ENCODE assay signal across 9 cellular contexts in genomic region chr19:42277821-42278809, GRCh38. TPM values are rescaled to one million over a fixed set of nuclear protein-coding genes. Genes with fewer than 3 reads are reported as not detected.
A peak's percentile ranks its signal among the peaks of the same experiment; 100 is the strongest.
DNase-seq lines count a peak whose midpoint lies in the region; ATAC-seq, FAIRE-seq and TF ChIP-seq lines count a peak whose summit lies in the region.
"Had no signal": no experiment of that assay in that cellular context is flagged by ENCODE, and none has a peak within 500 bp of the region (broad histone marks: within the 10 kb centered on the region; RNA-seq: fewer than 3 reads in every experiment).

No MANE protein-coding gene starts in this region.

- H3K9ac ChIP-seq in SK-N-MC (ENCODE audit: insufficient read length) (peak overlapping the region; percentile 48), skeletal muscle tissue (ENCODE audit: low read depth in 1 of 3, low read length in 3 of 3) (peak overlapping the region; percentile 72 to 85 (median 74))

- H3K9me3 ChIP-seq in SK-N-MC (ENCODE audit: low read depth, low read length) (no peaks in the 10 kb centered on the region), gastroesophageal sphincter (no peaks in the 10 kb centered on the region), skeletal muscle tissue (ENCODE audit: control insufficient read depth in 3 of 3, low read length in 3 of 3) (no peaks in the 10 kb centered on the region)

- TF ChIP-seq POLR2A in GM12892 (IDR thresholded peaks at IDR 0.05; ENCODE audit: low read depth, low read length) (0 out of 2 replicates have a peak, but pooled peaks have one; percentile 24), gastroesophageal sphincter (IDR thresholded peaks at IDR 0.05) (no peak)

- no peaks in the 10 kb centered on the region for H3K9me3 Mint-ChIP-seq in stimulated activated naive CD8-positive, alpha-beta T cell treated with anti-CD3 and anti-CD28 coated beads, Interleukin-15, amount 100 ng/mL, for 72 hours

- TF ChIP-seq CTCF in gastroesophageal sphincter (IDR thresholded peaks at IDR 0.05): no peak

- ATAC-seq in gastroesophageal sphincter: no peak
- ATAC-seq in GM18873 (IDR thresholded peaks at IDR 0.05; ENCODE audit: low FRiP score, unreplicated experiment): no peak
- ATAC-seq in HG03571 (IDR thresholded peaks at IDR 0.05; ENCODE audit: unreplicated experiment): no peak
- no peak for ATAC-seq in stimulated activated naive CD8-positive, alpha-beta T cell treated with anti-CD3 and anti-CD28 coated beads, Interleukin-15, amount 100 ng/mL, for 72 hours

- H3K27ac ChIP-seq in SK-N-MC (peak overlapping the region; percentile 96), gastroesophageal sphincter (peak overlapping the region; percentile 47 to 99 (median 98)), skeletal muscle tissue (ENCODE audit: low read depth, low read length) (peak overlapping the region; percentile 92)
- H3K27ac ChIP-seq: HL-60 had no signal

- no peak overlapping the region for H3K4me3 Mint-ChIP-seq in stimulated activated naive CD8-positive, alpha-beta T cell treated with anti-CD3 and anti-CD28 coated beads, Interleukin-15, amount 100 ng/mL, for 72 hours

- DNase-seq in GM12892 (ENCODE audit: insufficient read length): no peak
- no peak for DNase-seq in SK-N-MC (ENCODE audit: low read depth, low spot score)
- no peak for DNase-seq in cerebellar cortex (ENCODE audit: low spot score)
- no peak for DNase-seq in stimulated activated naive CD8-positive, alpha-beta T cell treated with anti-CD3 and anti-CD28 coated beads, Interleukin-15, amount 100 ng/mL, for 72 hours

- TF ChIP-seq EP300 in gastroesophageal sphincter (IDR thresholded peaks at IDR 0.05): no peak

- peaks cover 62% of the 10 kb centered on the region for H3K4me1 Mint-ChIP-seq in stimulated activated naive CD8-positive, alpha-beta T cell treated with anti-CD3 and anti-CD28 coated beads, Interleukin-15, amount 100 ng/mL, for 72 hours

- WGBS in gastroesophageal sphincter (ENCODE audit: low coverage in 1 of 2), 2 donors: 0 to 3% methylated on average over 2 to 8 of the region's 11 CpGs

- no peaks in the 10 kb centered on the region; the same call in 1 of the 2 replicates for H3K36me3 ChIP-seq in SK-N-MC (ENCODE audit: insufficient read depth, low read length)
- peaks cover 0 to 27% of the 10 kb centered on the region in 2 donors for H3K36me3 ChIP-seq in gastroesophageal sphincter
- peaks cover 18 to 22% (median 20%) of the 10 kb centered on the region in 3 donors for H3K36me3 ChIP-seq in skeletal muscle tissue (ENCODE audit: control insufficient read depth in 3 of 3, insufficient read depth in 3 of 3, low read length in 3 of 3)

- H3K27me3 Mint-ChIP-seq in stimulated activated naive CD8-positive, alpha-beta T cell treated with anti-CD3 and anti-CD28 coated beads, Interleukin-15, amount 100 ng/mL, for 72 hours: no peaks in the 10 kb centered on the region

- H3K4me3 ChIP-seq in SK-N-MC: peak overlapping the region; percentile 33; the same call in 1 of the 2 replicates
- H3K4me3 ChIP-seq in gastroesophageal sphincter: no peak overlapping the region
- peak overlapping the region; percentile 38 to 49 (median 42) for H3K4me3 ChIP-seq in skeletal muscle tissue (ENCODE audit: low read length in 3 of 3)

- H3K27ac Mint-ChIP-seq in stimulated activated naive CD8-positive, alpha-beta T cell treated with anti-CD3 and anti-CD28 coated beads, Interleukin-15, amount 100 ng/mL, for 72 hours: peak overlapping the region in 1 of 2 donors; percentile 64

- FAIRE-seq in GM12892 (lab: Jason Lieb, UNC): no peak

- no peaks in the 10 kb centered on the region for H3K27me3 ChIP-seq in gastroesophageal sphincter
- no peaks in the 10 kb centered on the region for H3K27me3 ChIP-seq in skeletal muscle tissue (ENCODE audit: control insufficient read depth in 3 of 3, insufficient read depth in 3 of 3, low read length in 3 of 3)

- H3K4me1 ChIP-seq in gastroesophageal sphincter: peaks cover 0 to 98% (median 57%) of the 10 kb centered on the region in 3 donors
- peaks cover 63 to 78% (median 75%) of the 10 kb centered on the region in 3 donors for H3K4me1 ChIP-seq in skeletal muscle tissue (ENCODE audit: control insufficient read depth in 3 of 3, insufficient read depth in 3 of 3, low read length in 3 of 3)

RNA-seq across cellular contexts. Expression of gene CIC, which starts 9.1 kb away (rescaled TPM):
- 6.1 TPM for polyA plus RNA-seq in GM12892 (2012; ENCODE audit: missing spikeins)
- 10 to 100 TPM; 31.4 to 69.4 (median 49.0) TPM for total RNA-seq in gastroesophageal sphincter
- total RNA-seq in skeletal muscle tissue: 10.4 TPM

RNA-seq across cellular contexts. Expression of gene ERF, which starts 23.2 kb away (rescaled TPM):
- polyA plus RNA-seq in GM12892 (2012; ENCODE audit: missing spikeins): 10.6 TPM
- total RNA-seq in gastroesophageal sphincter (10 to 100 TPM; 28.4 to 46.4 (median 39.9) TPM), skeletal muscle tissue (12.0 TPM)

RNA-seq across cellular contexts. Expression of gene PRR19, which starts 23.8 kb away (rescaled TPM):
- polyA plus RNA-seq in GM12892 (2012; ENCODE audit: missing spikeins): not detected
- total RNA-seq in gastroesophageal sphincter (under 1 TPM in 1 of 4 donors, not detected in 3; 0.93 TPM), skeletal muscle tissue (not detected)

RNA-seq across cellular contexts. Expression of gene PAFAH1B3, which starts 24.3 kb away (rescaled TPM):
- 26.5 TPM for polyA plus RNA-seq in GM12892 (2012; ENCODE audit: missing spikeins)
- total RNA-seq in gastroesophageal sphincter (10 to 100 TPM in 1 of 4 donors, 1 to 10 TPM in 2, under 1 TPM in 1; 0.93 to 13.6 (median 5.8) TPM), skeletal muscle tissue (29.2 TPM)

RNA-seq across cellular contexts. Expression of gene TMEM145, which starts 35.0 kb away (rescaled TPM):
- not detected for polyA plus RNA-seq in GM12892 (2012; ENCODE audit: missing spikeins)
- total RNA-seq in gastroesophageal sphincter: under 1 TPM in 1 of 4 donors, not detected in 3; 0.27 TPM
- total RNA-seq in skeletal muscle tissue: 0.52 TPM

Comparison
In these comparisons a context has a peak if more than half of its experiments do, and no peak if none do; other contexts are left out.
1. H3K4me3 ChIP-seq: peak in SK-N-MC (single experiment) and skeletal muscle tissue (3 of 3); none in gastroesophageal sphincter (0 of 2).
2. Peak in every context shown above with its lines, with median percentiles within 50 percentile points of each other: H3K27ac ChIP-seq.